21 cellular contexts compared by ENCODE assay signal in the genomic region with DNA sequence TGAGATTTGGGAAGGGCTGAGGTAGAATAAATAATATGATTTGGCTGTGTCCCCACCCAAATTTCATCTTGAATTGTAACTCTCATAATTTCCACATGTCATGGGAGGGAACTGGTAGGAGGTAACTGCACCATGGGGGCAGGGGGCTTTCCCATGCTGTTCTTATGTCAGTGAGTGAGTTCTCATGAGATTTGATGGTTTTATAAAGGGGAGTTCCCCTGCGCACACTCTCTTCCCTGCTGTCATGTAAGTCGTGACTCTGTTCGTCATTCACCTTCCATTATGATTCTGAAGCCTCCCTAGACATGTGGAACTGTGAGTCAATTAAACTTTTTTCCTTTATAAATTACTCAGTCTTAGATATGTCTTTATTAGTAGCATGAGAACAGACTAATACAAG.
DNase-seq lines count a peak whose midpoint lies in the region; FAIRE-seq and TF ChIP-seq lines count a peak whose summit lies in the region.
"Had no signal": no experiment of that assay in that cellular context is flagged by ENCODE, and none has a peak within 500 bp of the region (broad histone marks: within the 10 kb centered on the region; RNA-seq: fewer than 3 reads in every experiment).

No MANE protein-coding gene starts in this region.

- H3K36me3 Mint-ChIP-seq in T-helper 2 cell treated with Interferon-gamma antibody and Interleukin-4, amounts not matched to agents 5 μg/mL and 100 μg/mL, for 36 hours (ENCODE audit: low read depth) = peaks cover 2% of the 10 kb centered on the region
- H3K36me3 Mint-ChIP-seq in activated T-cell treated with anti-CD3 and anti-CD28 coated beads, Interleukin-2, amount 50 U/mL, for 24 hours (ENCODE audit: low read depth) = peaks cover 8% of the 10 kb centered on the region
- H3K36me3 Mint-ChIP-seq: CD4-positive, CD25-positive, alpha-beta regulatory T cell had no signal

- no peak for FAIRE-seq in D721Med (lab: Jason Lieb, UNC)
- FAIRE-seq: colon had no signal

- DNase-seq in T-helper 2 cell treated with Interferon-gamma antibody and Interleukin-4, amounts not matched to agents 5 μg/mL and 100 μg/mL, for 36 hours (ENCODE audit: low spot score) = peak; percentile 50
- DNase-seq in activated T-cell treated with anti-CD3 and anti-CD28 coated beads, Interleukin-2, amount 50 U/mL, for 24 hours = peak; percentile 33
- peak; percentile 8 to 29 for DNase-seq in stimulated activated CD4-positive, alpha-beta T cell treated with anti-CD3 and anti-CD28 coated beads, Interleukin-12 subunit alpha, Interleukin-12 subunit beta, amount 100 ng/mL, for 24 hours (ENCODE audit: low read depth in 2 of 2)
- peak; percentile 7 to 42 (median 14) for DNase-seq in stimulated activated CD4-positive, alpha-beta T cell treated with anti-CD3 and anti-CD28 coated beads, TNF-alpha, amount 100 ng/mL, for 48 hours (ENCODE audit: low read depth in 3 of 3)
- DNase-seq in D721Med (ENCODE audit: insufficient read length, low spot score) (no peak), NCI-H226 (no peak), H4 (ENCODE audit: low spot score) (no peak)
- DNase-seq: activated CD8-positive, alpha-beta memory T cell treated with anti-CD3 and anti-CD28 coated beads, Interleukin-2, amount 50 U/mL, for 48 hours; adrenal gland; CD4-positive, CD25-positive, alpha-beta regulatory T cell; DMS 273 treated with DMSO at 0.1 percent for 48 hours; effector memory CD4-positive, alpha-beta T cell; foreskin melanocyte; H9; immature natural killer cell; left ventricle myocardium superior; NCI-H1092; NCI-H1930; nephron progenitor cell; right lobe of liver had no signal

- no peaks in the 10 kb centered on the region for H3K27me3 Mint-ChIP-seq in T-helper 2 cell treated with Interferon-gamma antibody and Interleukin-4, amounts not matched to agents 5 μg/mL and 100 μg/mL, for 36 hours (ENCODE audit: low read depth)
- peaks cover 2% of the 10 kb centered on the region for H3K27me3 Mint-ChIP-seq in activated T-cell treated with anti-CD3 and anti-CD28 coated beads, Interleukin-2, amount 50 U/mL, for 24 hours
- H3K27me3 Mint-ChIP-seq: CD4-positive, CD25-positive, alpha-beta regulatory T cell had no signal

- no peak overlapping the region for H3K4me3 Mint-ChIP-seq in T-helper 2 cell treated with Interferon-gamma antibody and Interleukin-4, amounts not matched to agents 5 μg/mL and 100 μg/mL, for 36 hours
- H3K4me3 Mint-ChIP-seq in activated T-cell treated with anti-CD3 and anti-CD28 coated beads, Interleukin-2, amount 50 U/mL, for 24 hours = no peak overlapping the region
- H3K4me3 Mint-ChIP-seq: CD4-positive, CD25-positive, alpha-beta regulatory T cell; H9; immature natural killer cell; nephron progenitor cell had no signal

- no peak overlapping the region for H3K27ac Mint-ChIP-seq in T-helper 2 cell treated with Interferon-gamma antibody and Interleukin-4, amounts not matched to agents 5 μg/mL and 100 μg/mL, for 36 hours
- H3K27ac Mint-ChIP-seq in activated T-cell treated with anti-CD3 and anti-CD28 coated beads, Interleukin-2, amount 50 U/mL, for 24 hours = peak overlapping the region; percentile 81
- H3K27ac Mint-ChIP-seq: CD4-positive, CD25-positive, alpha-beta regulatory T cell; H9; immature natural killer cell; nephron progenitor cell had no signal

- H3K4me1 Mint-ChIP-seq in T-helper 2 cell treated with Interferon-gamma antibody and Interleukin-4, amounts not matched to agents 5 μg/mL and 100 μg/mL, for 36 hours (ENCODE audit: low read depth) = peaks cover 2% of the 10 kb centered on the region
- H3K4me1 Mint-ChIP-seq in activated T-cell treated with anti-CD3 and anti-CD28 coated beads, Interleukin-2, amount 50 U/mL, for 24 hours (ENCODE audit: low read depth) = peaks cover 23% of the 10 kb centered on the region
- H3K4me1 Mint-ChIP-seq: CD4-positive, CD25-positive, alpha-beta regulatory T cell; immature natural killer cell; nephron progenitor cell had no signal

- H3K9me3 Mint-ChIP-seq in T-helper 2 cell treated with Interferon-gamma antibody and Interleukin-4, amounts not matched to agents 5 μg/mL and 100 μg/mL, for 36 hours = peaks cover 11% of the 10 kb centered on the region
- H3K9me3 Mint-ChIP-seq in activated T-cell treated with anti-CD3 and anti-CD28 coated beads, Interleukin-2, amount 50 U/mL, for 24 hours = peaks cover 24% of the 10 kb centered on the region

- no peak for TF ChIP-seq CTCF in D721Med (IDR thresholded peaks at IDR 0.05; ENCODE audit: insufficient read depth, missing control alignments)

Comparison
In these comparisons a context has a peak if more than half of its experiments do, and no peak if none do; other contexts are left out.
1. DNase-seq: peak in T-helper 2 cell treated with Interferon-gamma antibody and Interleukin-4, amounts not matched to agents 5 μg/mL and 100 μg/mL, for 36 hours (single experiment), activated T-cell treated with anti-CD3 and anti-CD28 coated beads, Interleukin-2, amount 50 U/mL, for 24 hours (single experiment), stimulated activated CD4-positive, alpha-beta T cell treated with anti-CD3 and anti-CD28 coated beads, Interleukin-12 subunit alpha, Interleukin-12 subunit beta, amount 100 ng/mL, for 24 hours (2 of 2) and stimulated activated CD4-positive, alpha-beta T cell treated with anti-CD3 and anti-CD28 coated beads, TNF-alpha, amount 100 ng/mL, for 48 hours (3 of 3); none in D721Med (single experiment), NCI-H226 (single experiment) and H4 (single experiment).